Comparison of ENCODE assay signal across 8 cellular contexts in genomic region chr20:32017711-32018251, GRCh38. TPM values are rescaled to one million over a fixed set of nuclear protein-coding genes. Genes with fewer than 3 reads are reported as not detected.
DNase-seq lines count a peak whose midpoint lies in the region; ATAC-seq, FAIRE-seq and TF ChIP-seq lines count a peak whose summit lies in the region.

No MANE protein-coding gene starts in this region.

- H4K5ac ChIP-seq in H1 (ENCODE audit: insufficient read length, low read depth, low read length): no peak overlapping the region

- H3K36me3 ChIP-seq in H1 (ENCODE audit: control insufficient read depth in 2 of 4, insufficient read depth in 4 of 4, low read length in 3 of 4) (no peaks in the 10 kb centered on the region), smooth muscle cell (ENCODE audit: low read depth) (no peaks in the 10 kb centered on the region)

- no peak overlapping the region for H3K14ac ChIP-seq in H1 (ENCODE audit: insufficient read length)

- TF ChIP-seq CTCF in H1 (IDR thresholded peaks at IDR 0.05; ENCODE audit: control extremely low read depth in 1 of 3, insufficient read depth in 1 of 3, low read depth in 1 of 3, low read length in 3 of 3) (peak; percentile 79 to 90 (median 81)), smooth muscle cell (IDR thresholded peaks at IDR 0.05; ENCODE audit: borderline replicate concordance, insufficient read depth, poor library complexity, severe bottlenecking) (peak; percentile 21)

- peak overlapping the region; percentile 82 for H2AFZ ChIP-seq in H1 (ENCODE audit: low read length)
- H2AFZ ChIP-seq in smooth muscle cell (ENCODE audit: low read depth): no peak overlapping the region

- FAIRE-seq in H1 (lab: Jason Lieb, UNC): peak; percentile 58

- H3K4me2 ChIP-seq in H1 (ENCODE audit: insufficient read depth in 1 of 2, low read depth in 2 of 2, low read length in 2 of 2) (peak overlapping the region; percentile 82 to 100), smooth muscle cell (no peak overlapping the region)

- no peak overlapping the region for H4K8ac ChIP-seq in H1 (ENCODE audit: extremely low read depth, insufficient read depth, low read length)

- H3K9me3 ChIP-seq in H1 (ENCODE audit: insufficient read depth in 2 of 2, low read depth in 1 of 2, low read length in 1 of 2): no peaks in the 10 kb centered on the region; a peak in 1 of 4 replicates
- no peaks in the 10 kb centered on the region for H3K9me3 ChIP-seq in smooth muscle cell (replicated peaks; ENCODE audit: low read depth)

- peak overlapping the region; percentile 81 for H3K18ac ChIP-seq in H1 (ENCODE audit: extremely low read depth, low read length)

- peak overlapping the region; percentile 99 for H2BK5ac ChIP-seq in H1 (ENCODE audit: low read depth, low read length)

- no peaks in the 10 kb centered on the region for H4K20me1 ChIP-seq in H1 (replicated peaks in 1 of 2; ENCODE audit: control insufficient read depth in 1 of 2, insufficient read depth in 2 of 2, low read length in 2 of 2)
- no peaks in the 10 kb centered on the region for H4K20me1 ChIP-seq in smooth muscle cell (ENCODE audit: low read depth)

- no peak overlapping the region for H2BK20ac ChIP-seq in H1 (ENCODE audit: low read length)

- peak overlapping the region; percentile 4 for H2BK120ac ChIP-seq in H1 (replicated peaks; ENCODE audit: low read depth, low read length)

- CTCF ChIA-PET in H1 (lab: Charles Lee; ENCODE audit: partially characterized antibody): interaction anchor here (0.7 to 2.8 kb wide), 38 partner anchors 8 to 201 kb away, joined by 3 to 29 read pairs (median 4); partner anchors contain the start of genes FOXS1 and PDRG1

- H3K23me2 ChIP-seq in H1 (ENCODE audit: low read depth, low read length): peaks cover 8% of the 10 kb centered on the region

- no peaks in the 10 kb centered on the region for H3K79me1 ChIP-seq in H1 (ENCODE audit: low read depth, low read length)

- peak overlapping the region; percentile 41 for H3K4ac ChIP-seq in H1 (replicated peaks; ENCODE audit: insufficient read length, low read depth, low read length)

- POLR2A ChIA-PET in H1 (lab: Charles Lee; ENCODE audit: partially characterized antibody): interaction anchor here (0.6 to 2.3 kb wide), 9 partner anchors 10 to 195 kb away, joined by 3 to 8 read pairs (median 4); partner anchors contain the start of genes PDRG1 and TM9SF4

- H3K27ac ChIP-seq in H1 (ENCODE audit: low read depth, low read length) (no peak overlapping the region), smooth muscle cell (ENCODE audit: low read depth) (no peak overlapping the region)

- DNase-seq in DMS79 treated with DMSO at 0.1 percent for 48 hours (lab: John Stamatoyannopoulos, UW) (peak; percentile 90), NCI-H1436 (lab: John Stamatoyannopoulos, UW) (peak; percentile 90), UCSD-AML1 (lab: John Stamatoyannopoulos, UW; ENCODE audit: unreplicated experiment) (peak; percentile 46), H1 (ENCODE audit: low read depth in 1 of 2, low spot score in 2 of 2) (peak; percentile 85), smooth muscle cell (lab: John Stamatoyannopoulos, UW; ENCODE audit: unreplicated experiment) (no peak), epidermal melanocyte (ENCODE audit: insufficient read length, low spot score) (no peak)

- no peak for ATAC-seq in HG02970 (IDR thresholded peaks at IDR 0.05; ENCODE audit: low FRiP score, unreplicated experiment)
- ATAC-seq in GM18873 (IDR thresholded peaks at IDR 0.05; ENCODE audit: low FRiP score, unreplicated experiment): no peak

- H2AK5ac ChIP-seq in H1 (ENCODE audit: low read depth, low read length): no peak overlapping the region

- H2BK15ac ChIP-seq in H1 (ENCODE audit: low read length): peak overlapping the region; percentile 90

- H3K79me2 ChIP-seq in H1 (ENCODE audit: control insufficient read depth in 1 of 2, insufficient read depth in 2 of 2, low read length in 2 of 2): no peaks in the 10 kb centered on the region
- H3K79me2 ChIP-seq in smooth muscle cell (ENCODE audit: low read depth): no peaks in the 10 kb centered on the region

- peak overlapping the region; percentile 13 for H4K91ac ChIP-seq in H1 (replicated peaks; ENCODE audit: insufficient read length, low read length)

- peak; percentile 71 to 76 for TF ChIP-seq RAD21 in H1 (IDR thresholded peaks at IDR 0.05 in 1 of 2, conservative IDR thresholded peaks at IDR 0.05 in 1 of 2; ENCODE audit: low read depth in 2 of 2, low read length in 2 of 2)

- 0 out of 3 replicates have a peak, but pooled peaks of 1 of the 2 experiments have one; percentile 57 for TF ChIP-seq EP300 in H1 (IDR thresholded peaks at IDR 0.05; ENCODE audit: borderline replicate concordance in 1 of 2, low read depth in 2 of 2, low read length in 2 of 2)

- H3K23ac ChIP-seq in H1 (ENCODE audit: insufficient read length): no peak overlapping the region

- H3K27me3 ChIP-seq in H1 (replicated peaks in 1 of 4; ENCODE audit: control insufficient read depth in 3 of 4, extremely low read depth in 1 of 4, insufficient read depth in 3 of 4, low read length in 3 of 4) (peaks cover 0 to 8% (median under 1%) of the 10 kb centered on the region in 4 experiments; a peak in 4 of 7 replicates), smooth muscle cell (ENCODE audit: low read depth) (peaks cover 50% of the 10 kb centered on the region)

- H3K9ac ChIP-seq in H1 (replicated peaks in 1 of 4; ENCODE audit: extremely low read depth in 1 of 4, low read depth in 3 of 4, low read length in 3 of 4) (peak overlapping the region in 3 of 4 experiments; percentile 6 to 46 (median 14); a peak in 2 of 7 replicates), smooth muscle cell (ENCODE audit: low read depth) (no peak overlapping the region)

- H3K4me3 ChIP-seq in H1 (ENCODE audit: extremely low read depth in 1 of 4, insufficient read depth in 2 of 4, low read depth in 3 of 4, low read length in 4 of 4) (peak overlapping the region; percentile 67 to 89 (median 76); a peak in 7 of 8 replicates), smooth muscle cell (no peak overlapping the region)

- no peak; a peak in 1 of 3 replicates for TF ChIP-seq POLR2A in H1 (IDR thresholded peaks at IDR 0.05; ENCODE audit: control extremely low read depth in 1 of 2, low read depth in 2 of 2, low read length in 2 of 2)

- no peak overlapping the region for H3K56ac ChIP-seq in H1 (replicated peaks; ENCODE audit: insufficient read length, low read depth, low read length)

- peak overlapping the region; percentile 92; the same call in 1 of the 2 replicates for H2BK12ac ChIP-seq in H1 (ENCODE audit: low read depth, low read length)

- peaks cover 0 to 10% (median 6%) of the 10 kb centered on the region in 4 experiments; a peak in 5 of 7 replicates for H3K4me1 ChIP-seq in H1 (replicated peaks in 1 of 4; ENCODE audit: control insufficient read depth in 3 of 4, insufficient read depth in 4 of 4, low read length in 3 of 4)
- peaks cover 4% of the 10 kb centered on the region for H3K4me1 ChIP-seq in smooth muscle cell (ENCODE audit: low read depth)

- peaks cover 8% of the 10 kb centered on the region for H3F3A ChIP-seq in smooth muscle cell (ENCODE audit: low read depth)

- 6% methylated on average over 20 of the region's 35 CpGs; no CpG with 5 or more reads in 1 of the 2 experiments for WGBS in H1 (ENCODE audit: extremely low coverage in 1 of 2, insufficient coverage in 1 of 2, insufficient read length in 1 of 2, insufficient replicate concordance in 2 of 2, low coverage in 1 of 2, low lambda C conversion rate in 2 of 2, missing lambda C conversion rate in 1 of 2), 2 experiments
- 3% methylated on average over 35 of the region's 35 CpGs for WGBS in smooth muscle cell (ENCODE audit: low lambda C conversion rate)

TF ChIP-seq in H1, 55 proteins besides CTCF, POLR2A, EP300 and RAD21 (continues in another document):
- TF ChIP-seq EGR1 (IDR thresholded peaks at IDR 0.05; ENCODE audit: borderline replicate concordance, low read depth, low read length): no peak; the same call in 1 of the 2 replicates
- no peak for TF ChIP-seq SRF (IDR thresholded peaks at IDR 0.05; ENCODE audit: low read depth, low read length)
- peak; percentile 20 for TF ChIP-seq SAP30 (IDR thresholded peaks at IDR 0.05; ENCODE audit: insufficient read depth, insufficient replicate concordance, low read length)
- TF ChIP-seq EZH2 (IDR thresholded peaks at IDR 0.05; ENCODE audit: low read depth, low read length, severe bottlenecking): no peak

RNA-seq across cellular contexts. Expression of gene CCM2L, which starts 7.5 kb away (rescaled TPM):
- 5.5 and 6.0 TPM in 2 replicates for total RNA-seq in H1 (2021; fragmentation: NEBNext Ultra II Directional; extraction: Animal tissue kit (Norgen Biotek cat#: 25700))
- polyA plus RNA-seq in H1 (2011; rRNA removed): 15.8 and 23.1 TPM in 2 replicates
- polyA plus RNA-seq in H1 (2011; cell fraction: cytosol; rRNA removed): 16.4 TPM
- polyA plus RNA-seq in H1 (2011; cell fraction: nucleus; rRNA removed): 18.8 TPM
- 6.0 to 15.5 TPM (median 12.7 TPM) in 4 replicates for polyA plus RNA-seq in H1 (2012, experiment 1 of 2)
- 11.1 TPM for polyA plus RNA-seq in H1 (2012, experiment 2 of 2)
- polyA plus RNA-seq in H1 (2013, experiment 1 of 2): 4.5 TPM
- polyA plus RNA-seq in H1 (2013, experiment 2 of 2): 3.6 TPM
- 9.2 and 11.2 TPM in 2 replicates for polyA minus RNA-seq in H1 (2011; rRNA and poly(A)+ RNA removed)
- polyA minus RNA-seq in H1 (2011; cell fraction: cytosol; rRNA and poly(A)+ RNA removed): 9.8 TPM
- 9.6 TPM for polyA minus RNA-seq in H1 (2011; cell fraction: nucleus; rRNA and poly(A)+ RNA removed)
- 0.27 TPM in 1 of 2 replicates, not detected in the other for total RNA-seq in smooth muscle cell
- polyA plus RNA-seq in smooth muscle cell: 0.27 TPM in 1 of 2 replicates, not detected in the other

RNA-seq across cellular contexts. Expression of gene HCK, which starts 34.3 kb away (rescaled TPM):
- total RNA-seq in H1 (2021; fragmentation: NEBNext Ultra II Directional; extraction: Animal tissue kit (Norgen Biotek cat#: 25700)): 0.37 and 0.82 TPM in 2 replicates
- 4.3 and 4.4 TPM in 2 replicates for polyA plus RNA-seq in H1 (2011; rRNA removed)
- 4.6 TPM for polyA plus RNA-seq in H1 (2011; cell fraction: cytosol; rRNA removed)
- polyA plus RNA-seq in H1 (2011; cell fraction: nucleus; rRNA removed): 4.5 TPM
- polyA plus RNA-seq in H1 (2012, experiment 1 of 2): 3.0 to 5.6 TPM (median 4.3 TPM) in 4 replicates
- 3.6 TPM for polyA plus RNA-seq in H1 (2012, experiment 2 of 2)
- polyA plus RNA-seq in H1 (2013, experiment 1 of 2): 0.30 TPM
- polyA plus RNA-seq in H1 (2013, experiment 2 of 2): 0.37 TPM
- polyA minus RNA-seq in H1 (2011; rRNA and poly(A)+ RNA removed): 3.5 and 4.4 TPM in 2 replicates
- polyA minus RNA-seq in H1 (2011; cell fraction: cytosol; rRNA and poly(A)+ RNA removed): 2.6 TPM
- 1.6 TPM for polyA minus RNA-seq in H1 (2011; cell fraction: nucleus; rRNA and poly(A)+ RNA removed)
- total RNA-seq in smooth muscle cell: 2.0 and 2.5 TPM in 2 replicates
- polyA plus RNA-seq in smooth muscle cell: 2.1 and 2.4 TPM in 2 replicates

RNA-seq across cellular contexts. Expression of gene XKR7, which starts 49.8 kb away (rescaled TPM):
- 1.8 and 2.4 TPM in 2 replicates for total RNA-seq in H1 (2021; fragmentation: NEBNext Ultra II Directional; extraction: Animal tissue kit (Norgen Biotek cat#: 25700))
- polyA plus RNA-seq in H1 (2011; rRNA removed) (2.4 TPM in 2 replicates), smooth muscle cell (not detected in 2 replicates)
- polyA plus RNA-seq in H1 (2011; cell fraction: cytosol; rRNA removed): 1.5 TPM
- 2.9 TPM for polyA plus RNA-seq in H1 (2011; cell fraction: nucleus; rRNA removed)
- polyA plus RNA-seq in H1 (2012, experiment 1 of 2): 2.4 to 3.7 TPM (median 3.0 TPM) in 4 replicates
- 2.2 TPM for polyA plus RNA-seq in H1 (2012, experiment 2 of 2)
- 2.1 TPM for polyA plus RNA-seq in H1 (2013, experiment 1 of 2)
- polyA plus RNA-seq in H1 (2013, experiment 2 of 2): 2.3 TPM
- 3.7 and 3.9 TPM in 2 replicates for polyA minus RNA-seq in H1 (2011; rRNA and poly(A)+ RNA removed)
- polyA minus RNA-seq in H1 (2011; cell fraction: cytosol; rRNA and poly(A)+ RNA removed): 2.3 TPM
- 2.4 TPM for polyA minus RNA-seq in H1 (2011; cell fraction: nucleus; rRNA and poly(A)+ RNA removed)
- total RNA-seq in smooth muscle cell: not detected in 2 replicates

Comparison
In these comparisons a context has a peak if more than half of its experiments do, and no peak if none do; other contexts are left out.
1. DNase-seq: peak in DMS79 treated with DMSO at 0.1 percent for 48 hours (single experiment), NCI-H1436 (single experiment), UCSD-AML1 (single experiment) and H1 (2 of 2); none in smooth muscle cell (single experiment) and epidermal melanocyte (single experiment).